ENCODE assay signal across 7 cellular contexts in genomic region chr11:76426660-76427059, GRCh38.
"Had no signal": no experiment of that assay in that cellular context is flagged by ENCODE, and none has a peak within 500 bp of the region (broad histone marks: within the 10 kb centered on the region; RNA-seq: fewer than 3 reads in every experiment).

No MANE protein-coding gene starts in this region.

- FAIRE-seq: G401.6, GM12878, GM12891, GM18507, GM19239 had no signal

- H3K4me3 ChIP-seq: GM12878 had no signal

- ATAC-seq: GM12878 had no signal

- DNase-seq: GDM1, GF-D8 had no signal
